In genomic region chr6:47310131-47310480, GRCh38 we compare ENCODE assay signal across 8 cellular contexts. TPM values are rescaled to one million over a fixed set of nuclear protein-coding genes. Genes with fewer than 3 reads are reported as not detected.
DNase-seq lines count a peak whose midpoint lies in the region; ATAC-seq and TF ChIP-seq lines count a peak whose summit lies in the region.

No MANE protein-coding gene starts in this region.

- H3K27me3 Mint-ChIP-seq in effector memory CD8-positive, alpha-beta T cell, result peaks cover 53 to 87% of the 10 kb centered on the region in 2 donors

- H3K4me3 Mint-ChIP-seq in effector memory CD8-positive, alpha-beta T cell, result peak overlapping the region; percentile 55 to 66

- H3K27me3 ChIP-seq in SK-N-SH (ENCODE audit: insufficient read depth) (peaks cover 11% of the 10 kb centered on the region; the same call in 1 of the 2 replicates), Karpas-422 (ENCODE audit: low read length) (no peaks in the 10 kb centered on the region), skeletal muscle tissue (ENCODE audit: control insufficient read depth in 3 of 3, insufficient read depth in 3 of 3, low read length in 3 of 3) (peaks cover 0 to 20% (median 16%) of the 10 kb centered on the region in 3 donors)

- H2AFZ ChIP-seq in SK-N-SH (ENCODE audit: low read depth) (no peak overlapping the region), Karpas-422 (ENCODE audit: low read length) (no peak overlapping the region)

- no peaks in the 10 kb centered on the region for H3K9me3 Mint-ChIP-seq in effector memory CD8-positive, alpha-beta T cell

- no peaks in the 10 kb centered on the region for H3F3A ChIP-seq in SK-N-SH (replicated peaks; ENCODE audit: insufficient read depth)

- POLR2A ChIA-PET in SK-N-SH (lab: Yijun Ruan, JAX), result no interaction called here

- no peak for DNase-seq in SK-N-SH
- DNase-seq in Karpas-422, result no peak
- DNase-seq in effector memory CD8-positive, alpha-beta T cell, result no peak
- DNase-seq in NCI-H524 treated with DMSO at 0.1 percent for 48 hours (lab: John Stamatoyannopoulos, UW), result no peak
- DNase-seq in SHP77 treated with DMSO at 0.1 percent for 48 hours (lab: John Stamatoyannopoulos, UW), result no peak

- H3K79me2 ChIP-seq in SK-N-SH (ENCODE audit: insufficient read depth), result no peaks in the 10 kb centered on the region
- no peaks in the 10 kb centered on the region for H3K79me2 ChIP-seq in Karpas-422 (ENCODE audit: low read length)

- H3K9me3 ChIP-seq in SK-N-SH (no peaks in the 10 kb centered on the region), Karpas-422 (ENCODE audit: low read length) (no peaks in the 10 kb centered on the region), skeletal muscle tissue (ENCODE audit: control insufficient read depth in 3 of 3, low read length in 3 of 3) (no peaks in the 10 kb centered on the region)

- peaks cover 0 to 6% of the 10 kb centered on the region in 2 experiments; a peak in 2 of 4 replicates for H3K4me1 ChIP-seq in SK-N-SH (ENCODE audit: control insufficient read depth in 1 of 2, insufficient read depth in 2 of 2, low read depth in 1 of 2, low read length in 1 of 2)
- H3K4me1 ChIP-seq in Karpas-422 (ENCODE audit: low read length), result peaks cover 4% of the 10 kb centered on the region
- H3K4me1 ChIP-seq in skeletal muscle tissue (ENCODE audit: control insufficient read depth in 3 of 3, insufficient read depth in 3 of 3, low read length in 3 of 3), result peaks cover 4 to 11% (median 8%) of the 10 kb centered on the region in 3 donors

- H3K4me3 ChIP-seq in SK-N-SH (ENCODE audit: low read depth in 2 of 2, low read length in 1 of 2) (peak overlapping the region; percentile 76 to 82; a peak in 3 of 4 replicates), Karpas-422 (ENCODE audit: low read length) (no peak overlapping the region), skeletal muscle tissue (ENCODE audit: low read length in 3 of 3) (peak overlapping the region in 2 of 3 donors; percentile 71 to 83)

- no peak overlapping the region for H3K9ac ChIP-seq in SK-N-SH
- no peak overlapping the region for H3K9ac ChIP-seq in Karpas-422 (ENCODE audit: low read length)
- H3K9ac ChIP-seq in skeletal muscle tissue (ENCODE audit: low read depth in 1 of 3, low read length in 3 of 3), result no peak overlapping the region

- CTCF ChIA-PET in SK-N-SH (lab: Yijun Ruan, JAX), result interaction anchor here (0.6 to 9.5 kb wide), 26 partner anchors 8 to 474 kb away, joined by 3 to 231 read pairs (median 5); no protein-coding TSS in a partner anchor

- H3K27ac ChIP-seq in SK-N-SH (ENCODE audit: low read depth in 2 of 2, low read length in 1 of 2), result no peak overlapping the region
- no peak overlapping the region for H3K27ac ChIP-seq in Karpas-422 (ENCODE audit: low read length)
- no peak overlapping the region for H3K27ac ChIP-seq in skeletal muscle tissue (ENCODE audit: low read depth, low read length)

- WGBS in SK-N-SH (ENCODE audit: low lambda C conversion rate), result 2% methylated on average over 7 of the region's 7 CpGs

- TF ChIP-seq CTCF in SK-N-SH (IDR thresholded peaks at IDR 0.05), result no peak

- H4K20me1 ChIP-seq in SK-N-SH (ENCODE audit: insufficient read depth) (no peaks in the 10 kb centered on the region), Karpas-422 (ENCODE audit: insufficient read depth, low read depth, low read length) (no peaks in the 10 kb centered on the region)

- H3K4me1 Mint-ChIP-seq in effector memory CD8-positive, alpha-beta T cell (ENCODE audit: low read depth in 2 of 2), result peaks cover 3 to 8% of the 10 kb centered on the region in 2 donors

- no peak overlapping the region for H3K27ac Mint-ChIP-seq in effector memory CD8-positive, alpha-beta T cell

- H3K4me2 ChIP-seq in SK-N-SH (peak overlapping the region; percentile 97; the same call in 1 of the 2 replicates), Karpas-422 (ENCODE audit: low read depth, low read length, poor library complexity, severe bottlenecking) (peak overlapping the region; percentile 39)

- ATAC-seq in SK-N-SH treated with all-trans-retinoic acid at 6 μM for 48 hours (no peak; the same call in 2 of the 3 replicates), GM21447 (IDR thresholded peaks at IDR 0.05; ENCODE audit: unreplicated experiment) (no peak)
- ATAC-seq in effector memory CD8-positive, alpha-beta T cell (replicated peaks), result no peak

- H3K36me3 ChIP-seq in SK-N-SH (replicated peaks in 1 of 2; ENCODE audit: control insufficient read depth in 1 of 2, insufficient read depth in 2 of 2, low read length in 1 of 2), result no peaks in the 10 kb centered on the region
- no peaks in the 10 kb centered on the region for H3K36me3 ChIP-seq in Karpas-422 (ENCODE audit: insufficient read depth, low read length)
- no peaks in the 10 kb centered on the region for H3K36me3 ChIP-seq in skeletal muscle tissue (ENCODE audit: control insufficient read depth in 3 of 3, insufficient read depth in 3 of 3, low read length in 3 of 3)

- TF ChIP-seq RAD21 in SK-N-SH (IDR thresholded peaks at IDR 0.05; ENCODE audit: low read length), result no peak

- no peaks in the 10 kb centered on the region for H3K36me3 Mint-ChIP-seq in effector memory CD8-positive, alpha-beta T cell (ENCODE audit: insufficient read depth)

- no peak for TF ChIP-seq EP300 in SK-N-SH (IDR thresholded peaks at IDR 0.05; ENCODE audit: borderline replicate concordance in 1 of 2, low read depth in 1 of 2, low read length in 1 of 2)

- H3K9me2 ChIP-seq in SK-N-SH (no peaks in the 10 kb centered on the region), Karpas-422 (replicated peaks; ENCODE audit: insufficient read depth, low read length) (no peaks in the 10 kb centered on the region)

TF ChIP-seq in SK-N-SH, 30 proteins besides CTCF, POLR2A, EP300 and RAD21 (continues in another document):
- TF ChIP-seq TCF12 (IDR thresholded peaks at IDR 0.05) (no peak), MAX (IDR thresholded peaks at IDR 0.05; ENCODE audit: low read depth) (no peak), ZBTB33 (IDR thresholded peaks at IDR 0.05; ENCODE audit: borderline replicate concordance, low read depth) (no peak), GABPA (IDR thresholded peaks at IDR 0.05; ENCODE audit: low read depth) (no peak)

TF ChIP-seq in SK-N-SH treated with all-trans-retinoic acid at 6 μM for 48 hours, 23 proteins besides CTCF, POLR2A, EP300 and RAD21:
- TF ChIP-seq TCF4 (CRISPR knock-in tag; IDR thresholded peaks at IDR 0.05; ENCODE audit: borderline replicate concordance), result no peak
- TF ChIP-seq ZFP30 (CRISPR knock-in tag; IDR thresholded peaks at IDR 0.05), result no peak
- no peak for TF ChIP-seq ARNTL (CRISPR knock-in tag; IDR thresholded peaks at IDR 0.05; ENCODE audit: borderline replicate concordance, low read depth)
- TF ChIP-seq CSRNP3 (CRISPR knock-in tag; IDR thresholded peaks at IDR 0.05), result no peak
- TF ChIP-seq TOX (CRISPR knock-in tag; IDR thresholded peaks at IDR 0.05; ENCODE audit: borderline replicate concordance), result no peak
- TF ChIP-seq CREB5 (CRISPR knock-in tag; IDR thresholded peaks at IDR 0.05; ENCODE audit: low read depth), result no peak
- TF ChIP-seq ZFP3 (CRISPR knock-in tag; IDR thresholded peaks at IDR 0.05), result no peak
- no peak for TF ChIP-seq ESRRG (CRISPR knock-in tag; IDR thresholded peaks at IDR 0.05)
- TF ChIP-seq OSR1 (CRISPR knock-in tag; IDR thresholded peaks at IDR 0.05), result no peak
- TF ChIP-seq ZNF8 (CRISPR knock-in tag; IDR thresholded peaks at IDR 0.05), result no peak
- TF ChIP-seq CSDC2 (CRISPR knock-in tag; IDR thresholded peaks at IDR 0.05), result no peak

RNA-seq across cellular contexts. Expression of gene TNFRSF21, which starts 0.4 kb away (rescaled TPM):
- 5.8 and 9.2 TPM in 2 replicates for polyA plus RNA-seq in SK-N-SH (2012; rRNA removed)
- polyA plus RNA-seq in SK-N-SH (2012; cell fraction: cytosol; rRNA removed), result 8.1 and 9.5 TPM in 2 replicates
- 2.7 and 3.6 TPM in 2 replicates for polyA plus RNA-seq in SK-N-SH (2012; cell fraction: nucleus; rRNA removed)
- total RNA-seq in Karpas-422 (2014; rRNA removed; shearing (Covaris generic); ENCODE audit: low replicate concordance), result 0.04 and 0.07 TPM in 2 replicates
- 9.4 TPM for total RNA-seq in skeletal muscle tissue
